35 cellular contexts compared by ENCODE assay signal in the genomic region with DNA sequence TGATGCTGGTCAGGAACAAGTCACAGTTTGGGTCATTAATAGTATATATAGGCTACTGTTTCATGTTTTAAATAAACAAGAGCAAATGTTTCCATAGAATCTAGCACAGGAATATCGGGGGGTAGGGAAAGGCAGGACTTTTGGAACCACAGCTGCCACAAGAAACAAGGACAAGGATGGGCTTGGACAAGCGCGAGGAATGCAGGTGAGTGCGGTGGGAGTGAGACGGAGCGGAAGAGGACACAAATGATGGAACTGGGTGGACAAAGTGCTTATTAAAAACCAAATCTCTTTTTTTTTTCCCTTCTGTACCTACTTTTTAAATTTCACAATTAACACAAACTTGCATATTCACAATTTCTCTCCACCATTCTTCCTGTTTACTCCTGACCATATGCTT.
"Had no signal": no experiment of that assay in that cellular context is flagged by ENCODE, and none has a peak within 500 bp of the region (broad histone marks: within the 10 kb centered on the region; RNA-seq: fewer than 3 reads in every experiment).

No MANE protein-coding gene starts in this region.

- H3K4me1 Mint-ChIP-seq: activated B cell treated with CpG ODN at 0.5 μM for 24 hours; activated CD4-positive, alpha-beta T cell treated with anti-CD3 and anti-CD28 coated beads, Interleukin-2, amount 10 ng/mL, durations not matched to agents 24 days and 14 days; activated naive CD8-positive, alpha-beta T cell treated with anti-CD3 and anti-CD28 coated beads for 36 hours; activated T-helper 17 cell treated with anti-CD3 and anti-CD28 coated beads, Interleukin-2, amount 50 U/mL, for 72 hours had no signal

- H3K9me3 ChIP-seq: adrenal gland, body of pancreas, breast epithelium had no signal

- H3K4me1 ChIP-seq: adrenal gland, body of pancreas, breast epithelium had no signal

- H3K4me3 Mint-ChIP-seq: activated B cell treated with CpG ODN at 0.5 μM for 24 hours; activated CD4-positive, alpha-beta memory T cell treated with anti-CD3 and anti-CD28 coated beads for 36 hours; activated CD4-positive, alpha-beta T cell treated with anti-CD3 and anti-CD28 coated beads, Interleukin-2, amount 10 ng/mL, durations not matched to agents 24 days and 14 days; activated CD8-positive, alpha-beta T cell treated with anti-CD3 and anti-CD28 coated beads for 36 hours; activated naive CD4-positive, alpha-beta T cell treated with anti-CD3 and anti-CD28 coated beads for 36 hours; activated naive CD8-positive, alpha-beta T cell treated with anti-CD3 and anti-CD28 coated beads for 36 hours; activated T-cell treated with anti-CD3 and anti-CD28 coated beads, Interleukin-2, amount 50 U/mL, for 4 hours; activated T-cell treated with anti-CD3 and anti-CD28 coated beads, Interleukin-2, amount 50 U/mL, for 72 hours; activated T-helper 1 cell treated with anti-CD3 and anti-CD28 coated beads, Interleukin-12 subunit alpha, Interleukin-12 subunit beta, Interleukin-2, Interleukin-4 antibody, amounts not matched to agents 30 ng/mL and 10 ng/mL and 1 ng/mL, durations not matched to agents 14 hours and 24 hours and 36 hours; activated T-helper 17 cell treated with anti-CD3 and anti-CD28 coated beads, Interleukin-2, amount 50 U/mL, for 72 hours; T-helper 2 cell treated with Interferon-gamma antibody and Interleukin-4, amounts not matched to agents 5 μg/mL and 100 μg/mL, for 36 hours had no signal

- H3K36me3 ChIP-seq: adrenal gland, brain microvascular endothelial cell, breast epithelium had no signal

- FAIRE-seq: astrocyte, TTC549 had no signal

- H3K36me3 Mint-ChIP-seq: activated CD4-positive, alpha-beta memory T cell treated with anti-CD3 and anti-CD28 coated beads for 36 hours; activated naive CD4-positive, alpha-beta T cell treated with anti-CD3 and anti-CD28 coated beads, Interleukin-2, amount 50 U/mL, for 72 hours; activated naive CD8-positive, alpha-beta T cell treated with anti-CD3 and anti-CD28 coated beads for 36 hours had no signal

- H3K4me3 ChIP-seq: adrenal gland, body of pancreas, breast epithelium had no signal

- ATAC-seq: activated CD8-positive, alpha-beta T cell treated with anti-CD3 and anti-CD28 coated beads for 36 hours; activated naive CD4-positive, alpha-beta T cell treated with anti-CD3 and anti-CD28 coated beads, Interleukin-2, amount 50 U/mL, for 72 hours; activated T-cell treated with anti-CD3 and anti-CD28 coated beads, Interleukin-2, amount 50 U/mL, for 4 hours; activated T-cell treated with anti-CD3 and anti-CD28 coated beads, Interleukin-2, amount 50 U/mL, for 72 hours; activated T-helper 17 cell treated with anti-CD3 and anti-CD28 coated beads, Interleukin-2, amount 50 U/mL, for 72 hours; body of pancreas had no signal

- H3K27ac ChIP-seq: adrenal gland, body of pancreas, brain microvascular endothelial cell, breast epithelium, VCaP had no signal

- H3K27me3 ChIP-seq: body of pancreas, breast epithelium had no signal

- DNase-seq: activated B cell treated with CpG ODN at 0.5 μM for 24 hours; activated CD4-positive, alpha-beta memory T cell treated with anti-CD3 and anti-CD28 coated beads for 36 hours; activated CD4-positive, alpha-beta T cell treated with anti-CD3 and anti-CD28 coated beads for 4 hours; activated CD4-positive, alpha-beta T cell treated with anti-CD3 and anti-CD28 coated beads, Interleukin-2, amount 10 ng/mL, durations not matched to agents 24 days and 14 days; activated CD4-positive, alpha-beta T cell treated with anti-CD3 and anti-CD28 coated beads, Interleukin-2, amount 50 U/mL, for 1 hour; activated CD4-positive, alpha-beta T cell treated with anti-CD3 and anti-CD28 coated beads, Interleukin-2, amount 50 U/mL, for 4 hours; activated CD4-positive, CD25-positive, alpha-beta regulatory T cell treated with anti-CD3 and anti-CD28 coated beads, Interleukin-2, amount 50 U/mL, for 72 hours; activated CD8-positive, alpha-beta memory T cell treated with anti-CD3 and anti-CD28 coated beads, Interleukin-2, amount 50 U/mL, for 4 hours; activated CD8-positive, alpha-beta T cell treated with anti-CD3 and anti-CD28 coated beads for 36 hours; activated effector memory CD4-positive, alpha-beta T cell treated with anti-CD3 and anti-CD28 coated beads, Interleukin-2, amount 50 U/mL, for 16 hours; activated gamma-delta T cell treated with Interleukin-2 at 50 U/mL for 16 hours; activated naive CD4-positive, alpha-beta T cell; activated naive CD4-positive, alpha-beta T cell treated with anti-CD3 and anti-CD28 coated beads for 36 hours; activated naive CD4-positive, alpha-beta T cell treated with anti-CD3 and anti-CD28 coated beads, Interleukin-2, amount 50 U/mL, for 16 hours; activated naive CD8-positive, alpha-beta T cell treated with anti-CD3 and anti-CD28 coated beads for 36 hours; activated T-cell treated with anti-CD3 and anti-CD28 coated beads for 4 hours; activated T-cell treated with anti-CD3 and anti-CD28 coated beads, Interleukin-2, amount 50 U/mL, for 1 hour; activated T-cell treated with anti-CD3 and anti-CD28 coated beads, Interleukin-2, amount 50 U/mL, for 4 hours; activated T-cell treated with anti-CD3 and anti-CD28 coated beads, Interleukin-2, amount 50 U/mL, for 72 hours; amniotic stem cell; aorta; body of pancreas; brain microvascular endothelial cell; central memory CD4-positive, alpha-beta T cell; T-helper 2 cell; T-helper 9 cell had no signal

- H3K27ac Mint-ChIP-seq: activated B cell treated with CpG ODN at 0.5 μM for 24 hours; activated CD4-positive, alpha-beta memory T cell treated with anti-CD3 and anti-CD28 coated beads for 36 hours; activated CD4-positive, alpha-beta T cell treated with anti-CD3 and anti-CD28 coated beads, Interleukin-2, amount 10 ng/mL, durations not matched to agents 24 days and 14 days; activated CD8-positive, alpha-beta T cell treated with anti-CD3 and anti-CD28 coated beads for 36 hours; activated naive CD4-positive, alpha-beta T cell treated with anti-CD3 and anti-CD28 coated beads for 36 hours; activated naive CD4-positive, alpha-beta T cell treated with anti-CD3 and anti-CD28 coated beads, Interleukin-2, amount 50 U/mL, for 72 hours; activated naive CD8-positive, alpha-beta T cell treated with anti-CD3 and anti-CD28 coated beads for 36 hours; activated T-cell treated with anti-CD3 and anti-CD28 coated beads, Interleukin-2, amount 50 U/mL, for 72 hours; activated T-helper 1 cell treated with anti-CD3 and anti-CD28 coated beads, Interleukin-12 subunit alpha, Interleukin-12 subunit beta, Interleukin-2, Interleukin-4 antibody, amounts not matched to agents 30 ng/mL and 10 ng/mL and 1 ng/mL, durations not matched to agents 14 hours and 24 hours and 36 hours; activated T-helper 17 cell treated with anti-CD3 and anti-CD28 coated beads, Interleukin-2, amount 50 U/mL, for 72 hours; T-helper 2 cell treated with Interferon-gamma antibody and Interleukin-4, amounts not matched to agents 5 μg/mL and 100 μg/mL, for 36 hours had no signal
